In the genomic region with DNA sequence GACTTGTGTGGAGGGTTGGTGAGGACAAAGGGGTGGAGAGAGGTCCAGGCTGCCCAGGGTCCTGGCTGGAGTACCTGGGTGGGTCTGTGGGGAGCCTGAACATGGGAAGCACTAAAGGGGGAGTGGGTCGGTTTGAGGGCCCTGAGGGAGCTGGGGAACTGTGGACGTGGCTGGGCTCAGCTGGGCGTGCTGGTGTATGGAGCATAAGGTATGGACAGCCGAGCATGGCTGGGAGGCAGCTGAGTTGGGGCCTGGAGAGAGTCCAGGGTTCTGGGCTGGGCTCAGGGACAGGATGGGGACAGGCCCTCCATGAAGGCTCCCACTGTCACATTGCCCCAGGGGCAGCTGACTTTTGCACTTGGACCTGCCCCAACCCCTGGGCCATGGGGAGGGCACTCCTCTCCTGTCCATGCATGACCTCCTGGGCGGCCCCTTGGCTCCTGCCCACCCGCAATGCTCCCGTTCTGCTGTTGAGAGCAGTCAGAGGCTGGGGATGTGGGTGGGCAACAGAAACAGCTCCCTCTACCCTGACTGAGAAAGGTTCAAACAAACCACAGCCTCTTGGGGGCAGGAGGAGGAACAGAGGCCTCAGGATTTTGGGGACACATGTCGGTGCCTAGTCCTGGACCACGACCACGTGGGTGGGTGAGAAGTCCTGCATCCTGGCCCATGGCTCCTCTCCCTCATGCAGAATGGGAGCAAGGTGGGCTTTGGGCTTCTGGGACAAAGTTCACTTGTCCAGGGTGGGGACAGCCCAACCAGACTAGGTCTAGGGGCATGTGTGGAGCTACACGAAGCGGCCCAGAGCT, we compare ENCODE assay signal across 1 cellular context.
A peak's percentile ranks its signal among the peaks of the same experiment; 100 is the strongest.
TF ChIP-seq lines count a peak whose summit lies in the region.

No MANE protein-coding gene starts in this region.

TF ChIP-seq in endothelial cell of umbilical vein, 7 proteins besides CTCF, POLR2A, EP300 and RAD21:
- TF ChIP-seq, protein P1, sequence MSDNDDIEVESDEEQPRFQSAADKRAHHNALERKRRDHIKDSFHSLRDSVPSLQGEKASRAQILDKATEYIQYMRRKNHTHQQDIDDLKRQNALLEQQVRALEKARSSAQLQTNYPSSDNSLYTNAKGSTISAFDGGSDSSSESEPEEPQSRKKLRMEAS (IDR thresholded peaks at IDR 0.05; ENCODE audit: insufficient read depth, insufficient read length): peak; percentile 40
- TF ChIP-seq JUN (IDR thresholded peaks at IDR 0.05; ENCODE audit: borderline replicate concordance, insufficient read depth, insufficient read length, low read depth): no peak
